ENCODE assay signal across 10 cellular contexts in the genomic region with DNA sequence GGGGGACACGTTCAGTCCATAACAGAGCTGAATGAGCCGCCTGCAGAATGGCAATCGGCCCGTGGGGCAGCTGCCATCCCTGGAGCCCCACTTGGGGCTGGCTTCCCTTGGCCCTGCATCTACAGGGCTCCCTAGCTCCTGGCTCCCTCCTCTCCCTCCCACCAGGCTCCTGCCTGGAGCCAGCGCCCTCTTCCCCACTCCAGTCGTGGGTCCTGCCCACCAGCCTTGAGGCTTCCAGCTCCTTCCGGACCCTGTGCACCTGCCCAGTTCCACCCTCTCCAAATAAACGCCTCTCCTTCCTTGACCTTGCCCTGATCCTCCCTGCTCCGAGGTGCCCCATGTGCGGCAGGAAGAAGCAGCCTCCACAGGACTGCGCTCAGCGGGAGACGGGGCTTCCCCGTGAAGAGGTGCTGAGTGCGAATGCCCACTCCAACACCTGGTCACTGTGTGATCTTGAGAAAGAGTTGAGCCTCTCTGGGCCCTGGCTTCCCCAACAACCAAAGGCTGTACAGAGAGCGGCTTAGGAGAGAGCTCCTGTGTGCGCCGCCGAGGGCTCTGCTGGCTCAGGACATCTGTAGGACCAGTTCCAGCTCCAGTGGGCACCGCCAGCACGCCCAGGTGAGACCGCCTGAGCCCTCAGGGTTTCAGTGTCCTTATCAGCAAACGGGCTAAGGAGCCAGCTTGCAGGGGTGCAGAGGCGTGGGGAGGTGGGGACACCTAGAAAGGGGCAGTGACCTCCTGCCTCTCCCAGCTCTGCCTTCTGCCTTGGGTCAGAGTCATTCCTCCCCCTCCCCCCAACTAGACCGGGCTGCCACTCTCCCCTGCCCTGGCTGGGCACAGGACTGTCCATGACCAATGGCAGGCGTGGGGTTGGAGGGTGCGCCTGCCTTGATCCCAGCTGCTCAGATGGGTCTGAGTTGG. TPM values are rescaled to one million over a fixed set of nuclear protein-coding genes. Genes with fewer than 3 reads are reported as not detected.
DNase-seq lines count a peak whose midpoint lies in the region; ATAC-seq and TF ChIP-seq lines count a peak whose summit lies in the region.
"Had no signal": no experiment of that assay in that cellular context is flagged by ENCODE, and none has a peak within 500 bp of the region (broad histone marks: within the 10 kb centered on the region; RNA-seq: fewer than 3 reads in every experiment).

No MANE protein-coding gene starts in this region.

- intact Hi-C loops in A673 (cut with micrococcal nuclease; ENCODE audit: unreplicated experiment) (loop anchor here (10.0 kb wide), 1 partner anchor 114 kb away; no protein-coding TSS in a partner anchor), esophagus squamous epithelium (cut with DNase I) (loop anchor here (5.0 kb wide), 1 partner anchor 437 kb away; no protein-coding TSS in a partner anchor)

- H3K36me3 ChIP-seq in A673 (ENCODE audit: insufficient read depth, low read length, poor library complexity, severe bottlenecking) (no peaks in the 10 kb centered on the region), esophagus squamous epithelium (no peaks in the 10 kb centered on the region), osteoblast (ENCODE audit: insufficient read depth, low read length) (no peaks in the 10 kb centered on the region)

- H3K4me1 ChIP-seq in A673 (ENCODE audit: insufficient read depth, low read length, poor library complexity, severe bottlenecking): peaks cover 53% of the 10 kb centered on the region
- H3K4me1 ChIP-seq in esophagus squamous epithelium: peaks cover 30 to 62% (median 40%) of the 10 kb centered on the region in 3 donors
- H3K4me1 ChIP-seq in osteoblast (ENCODE audit: insufficient read depth, low read length): peaks cover 21% of the 10 kb centered on the region

- TF ChIP-seq POLR2A in esophagus squamous epithelium (IDR thresholded peaks at IDR 0.05): no peak

- DNase-seq in A673 (ENCODE audit: low spot score): no peak
- DNase-seq in M059J (ENCODE audit: low read depth): peak; percentile 43
- no peak for DNase-seq in esophagus squamous epithelium (lab: John Stamatoyannopoulos, UW)
- peak; percentile 86 for DNase-seq in osteoblast (ENCODE audit: insufficient read length, low spot score, missing footprints)
- DNase-seq in cerebellar cortex (ENCODE audit: low spot score): no peak
- no peak for DNase-seq in superior temporal gyrus (ENCODE audit: extremely low spot score)
- DNase-seq in globus pallidus (ENCODE audit: low spot score): no peak
- DNase-seq: NCI-H1694 treated with DMSO at 0.1 percent for 48 hours had no signal

- WGBS in esophagus squamous epithelium, 2 donors: 70 to 90% methylated on average over 7 to 8 of the region's 27 CpGs

- TF ChIP-seq CTCF in A673 (conservative IDR thresholded peaks at IDR 0.05; ENCODE audit: low read depth, low read length): no peak
- no peak for TF ChIP-seq CTCF in esophagus squamous epithelium (IDR thresholded peaks at IDR 0.05)
- no peak for TF ChIP-seq CTCF in osteoblast (IDR thresholded peaks at IDR 0.05; ENCODE audit: extremely low read depth, low read depth, low read length)

- H4K20me1 ChIP-seq in osteoblast (ENCODE audit: insufficient read depth, low read length): no peaks in the 10 kb centered on the region

- POLR2A ChIA-PET in A673 (lab: Charles Lee; ENCODE audit: low non-redundant PET): interaction anchor here (0.6 to 1.2 kb wide), 3 partner anchors 40 to 490 kb away, joined by 3 to 13 read pairs (median 4); a partner anchor contains a TSS

- no peak for ATAC-seq in GM19467 (IDR thresholded peaks at IDR 0.05; ENCODE audit: unreplicated experiment)

- H3K27ac ChIP-seq in A673 (ENCODE audit: low read depth, low read length, poor library complexity, severe bottlenecking): peak overlapping the region; percentile 24
- H3K27ac ChIP-seq in esophagus squamous epithelium: peak overlapping the region; percentile 89 to 94 (median 92)
- H3K27ac ChIP-seq in osteoblast (ENCODE audit: low read depth, low read length): no peak overlapping the region

- H3K27me3 ChIP-seq in A673 (replicated peaks; ENCODE audit: insufficient read depth, low read depth, low read length, poor library complexity) (no peaks in the 10 kb centered on the region), esophagus squamous epithelium (peaks cover 0 to 11% (median 0%) of the 10 kb centered on the region in 4 donors), osteoblast (ENCODE audit: insufficient read depth, low read length) (no peaks in the 10 kb centered on the region)

- H2AFZ ChIP-seq in osteoblast (ENCODE audit: low read length): no peak overlapping the region

- CTCF ChIA-PET in A673 (lab: Charles Lee): interaction anchor here (0.5 to 0.8 kb wide), 3 partner anchors 435 to 469 kb away, joined by 3 to 11 read pairs (median 5); no protein-coding TSS in a partner anchor

- BruUV-seq in A673 (replicated peaks; lab: Mats Ljungman, UMichigan): no TSS peak

- H3K9me3 ChIP-seq in A673 (ENCODE audit: low read depth, low read length, poor library complexity, severe bottlenecking) (no peaks in the 10 kb centered on the region), esophagus squamous epithelium (no peaks in the 10 kb centered on the region), osteoblast (ENCODE audit: low read depth, low read length) (no peaks in the 10 kb centered on the region)
- H3K9me3 ChIP-seq: Caco-2 had no signal

- H3K79me2 ChIP-seq in osteoblast (ENCODE audit: insufficient read depth, low read length): no peaks in the 10 kb centered on the region

- no peak overlapping the region for H3K4me2 ChIP-seq in osteoblast (ENCODE audit: insufficient read depth, low read length)

- no peak overlapping the region for H3K4me3 ChIP-seq in A673 (ENCODE audit: low read depth, low read length, poor library complexity, severe bottlenecking)
- no peak overlapping the region for H3K4me3 ChIP-seq in esophagus squamous epithelium
- no peak overlapping the region for H3K4me3 ChIP-seq in osteoblast (ENCODE audit: insufficient read depth, low read length)

RNA-seq across cellular contexts. Expression of a gene that starts 12.1 kb away (rescaled TPM):
- 0.28 TPM in 1 of 2 replicates, not detected in the other for total RNA-seq in A673 (2021)
- total RNA-seq in M059J (2014; rRNA removed; shearing (Covaris generic)): 0.10 TPM in 1 of 2 replicates, not detected in the other
- not detected for total RNA-seq in esophagus squamous epithelium
- total RNA-seq in osteoblast: under 0.01 and 0.36 TPM in 2 replicates
- total RNA-seq: Caco-2 had no signal

RNA-seq across cellular contexts. Expression of a gene that starts 17.1 kb away (rescaled TPM):
- total RNA-seq in A673 (2021) (82.8 and 87.1 TPM in 2 replicates), esophagus squamous epithelium (10 to 100 TPM; 14.0 to 17.6 (median 16.0) TPM), osteoblast (26.4 and 28.6 TPM in 2 replicates)
- total RNA-seq in M059J (2014; rRNA removed; shearing (Covaris generic)): 77.0 and 79.5 TPM in 2 replicates

RNA-seq across cellular contexts. Expression of a gene that starts 33.1 kb away (rescaled TPM):
- 30.4 and 36.5 TPM in 2 replicates for total RNA-seq in A673 (2021)
- total RNA-seq in M059J (2014; rRNA removed; shearing (Covaris generic)): 17.4 TPM in 2 replicates
- total RNA-seq in esophagus squamous epithelium: 10 to 100 TPM; 15.4 to 22.5 (median 17.6) TPM
- total RNA-seq in osteoblast: 21.0 and 23.9 TPM in 2 replicates

RNA-seq across cellular contexts. Expression of a gene that starts 56.6 kb away (rescaled TPM):
- total RNA-seq in A673 (2021) (12.7 and 16.6 TPM in 2 replicates), esophagus squamous epithelium (1 to 10 TPM in 3 of 4 donors, under 1 TPM in 1; 0.82 to 3.8 (median 2.3) TPM), osteoblast (27.5 and 34.8 TPM in 2 replicates)
- 0.17 and 0.20 TPM in 2 replicates for total RNA-seq in M059J (2014; rRNA removed; shearing (Covaris generic))
- total RNA-seq: Caco-2 had no signal

Comparison
In these comparisons a context has a peak if more than half of its experiments do, and no peak if none do; other contexts are left out.
1. DNase-seq: peak in M059J (single experiment) and osteoblast (single experiment); none in A673 (single experiment), esophagus squamous epithelium (single experiment), cerebellar cortex (single experiment), superior temporal gyrus (single experiment) and globus pallidus (single experiment).